ENCODE assay signal across 23 cellular contexts in genomic region chr5:68861099-68861498, GRCh38.
DNase-seq lines count a peak whose midpoint lies in the region; ATAC-seq, FAIRE-seq and TF ChIP-seq lines count a peak whose summit lies in the region.
"Had no signal": no experiment of that assay in that cellular context is flagged by ENCODE, and none has a peak within 500 bp of the region (broad histone marks: within the 10 kb centered on the region; RNA-seq: fewer than 3 reads in every experiment).

No MANE protein-coding gene starts in this region.

- H3K4me1 ChIP-seq in HEK293 (ENCODE audit: control insufficient read depth, insufficient read depth, low read length) (no peaks in the 10 kb centered on the region), K562 (replicated peaks in 1 of 2; ENCODE audit: control insufficient read depth in 2 of 2, insufficient read depth in 2 of 2, low read length in 2 of 2) (no peaks in the 10 kb centered on the region), prostate gland (replicated peaks) (no peaks in the 10 kb centered on the region)
- H3K4me1 ChIP-seq: BE2C, BLaER1 had no signal

- TF ChIP-seq CTCF in D721Med (IDR thresholded peaks at IDR 0.05; ENCODE audit: insufficient read depth, missing control alignments) = no peak
- no peak for TF ChIP-seq CTCF in HEK293 (tag by site-specific recombination; IDR thresholded peaks at IDR 0.05)
- TF ChIP-seq CTCF in K562 (IDR thresholded peaks at IDR 0.05 in 2 of 3, conservative IDR thresholded peaks at IDR 0.05 in 1 of 3; ENCODE audit: insufficient read depth in 2 of 3, low read depth in 1 of 3, low read length in 3 of 3) = no peak
- TF ChIP-seq CTCF in prostate gland (IDR thresholded peaks at IDR 0.05) = no peak

- no peak overlapping the region for H3K4me3 Mint-ChIP-seq in stimulated activated effector memory CD8-positive, alpha-beta T cell treated with anti-CD3 and anti-CD28 coated beads, Interleukin-12 subunit alpha, Interleukin-12 subunit beta, amount 100 ng/mL, for 72 hours
- H3K4me3 Mint-ChIP-seq: CD14-positive monocyte; CD4-positive, alpha-beta memory T cell; CD4-positive, CD25-positive, alpha-beta regulatory T cell; CD8-positive, alpha-beta memory T cell had no signal

- no peaks in the 10 kb centered on the region; the same call in 1 of the 2 replicates for H3K9me3 ChIP-seq in HEK293 (ENCODE audit: control insufficient read depth, insufficient read depth, low read depth, low read length)
- H3K9me3 ChIP-seq in K562 (replicated peaks; ENCODE audit: control insufficient read depth, insufficient read depth, low read depth, low read length) = no peaks in the 10 kb centered on the region
- H3K9me3 ChIP-seq in prostate gland = no peaks in the 10 kb centered on the region
- H3K9me3 ChIP-seq: BE2C had no signal

- POLR2A ChIA-PET in HEK293 (lab: Yijun Ruan, JAX) = no interaction called here
- POLR2A ChIA-PET in K562 (lab: Yijun Ruan, JAX) = no interaction called here

- no peaks in the 10 kb centered on the region for H3K9me1 ChIP-seq in K562 (ENCODE audit: control insufficient read depth, insufficient read depth, low read length)

- H3K9me3 Mint-ChIP-seq in stimulated activated effector memory CD8-positive, alpha-beta T cell treated with anti-CD3 and anti-CD28 coated beads, Interleukin-12 subunit alpha, Interleukin-12 subunit beta, amount 100 ng/mL, for 72 hours = peaks cover 3% of the 10 kb centered on the region

- H3K27ac ChIP-seq in HEK293 (ENCODE audit: extremely low read depth, low read depth, low read length) (no peak overlapping the region), K562 (ENCODE audit: extremely low read depth, low read depth, low read length) (no peak overlapping the region), prostate gland (no peak overlapping the region)
- H3K27ac ChIP-seq: BLaER1 had no signal

- no peak overlapping the region for H2AFZ ChIP-seq in K562 (ENCODE audit: low read depth, low read length)

- H3K27me3 ChIP-seq in K562 (ENCODE audit: control insufficient read depth in 2 of 2, insufficient read depth in 2 of 2, low read length in 2 of 2) = peaks cover 0 to 5% of the 10 kb centered on the region in 2 experiments; a peak in 1 of 5 replicates
- H3K27me3 ChIP-seq in prostate gland (replicated peaks; ENCODE audit: insufficient read depth) = no peaks in the 10 kb centered on the region
- H3K27me3 ChIP-seq: BE2C, BLaER1 had no signal

- H3K27ac Mint-ChIP-seq in stimulated activated effector memory CD8-positive, alpha-beta T cell treated with anti-CD3 and anti-CD28 coated beads, Interleukin-12 subunit alpha, Interleukin-12 subunit beta, amount 100 ng/mL, for 72 hours = no peak overlapping the region
- H3K27ac Mint-ChIP-seq: CD14-positive monocyte; CD4-positive, CD25-positive, alpha-beta regulatory T cell had no signal

- peak; percentile 41 for FAIRE-seq in D721Med (lab: Jason Lieb, UNC)
- FAIRE-seq in K562 (lab: Jason Lieb, UNC) = no peak
- FAIRE-seq: A204.1, G401.6, GM12878, GM12892, GM18507 had no signal

- no peak for TF ChIP-seq EP300 in K562 (IDR thresholded peaks at IDR 0.05; ENCODE audit: low read length)

- ATAC-seq in K562 = no peak
- no peak for ATAC-seq in stimulated activated effector memory CD8-positive, alpha-beta T cell treated with anti-CD3 and anti-CD28 coated beads, Interleukin-12 subunit alpha, Interleukin-12 subunit beta, amount 100 ng/mL, for 72 hours
- ATAC-seq: GM12878 had no signal

- H3K4me2 ChIP-seq in K562 (ENCODE audit: insufficient read depth, low read length) = no peak overlapping the region
- H3K4me2 ChIP-seq: BLaER1 had no signal

- in situ Hi-C loops in K562 (cut with MboI) = no loop called here

- no TSS peak for BruUV-seq in K562 (replicated peaks; lab: Mats Ljungman, UMichigan)

- TF ChIP-seq POLR2A in K562 (conservative IDR thresholded peaks at IDR 0.05) (no peak), prostate gland (IDR thresholded peaks at IDR 0.05) (no peak)

- H3K36me3 Mint-ChIP-seq in stimulated activated effector memory CD8-positive, alpha-beta T cell treated with anti-CD3 and anti-CD28 coated beads, Interleukin-12 subunit alpha, Interleukin-12 subunit beta, amount 100 ng/mL, for 72 hours = no peaks in the 10 kb centered on the region
- H3K36me3 Mint-ChIP-seq: CD14-positive monocyte; CD4-positive, CD25-positive, alpha-beta regulatory T cell had no signal

- H4K20me1 ChIP-seq in K562 (replicated peaks; ENCODE audit: control insufficient read depth, insufficient read depth, low read length) = no peaks in the 10 kb centered on the region
- H4K20me1 ChIP-seq: BLaER1 had no signal

- no peak overlapping the region for H3K4me3 ChIP-seq in HEK293 (ENCODE audit: low read depth, low read length)
- H3K4me3 ChIP-seq in K562 = no peak overlapping the region
- no peak overlapping the region for H3K4me3 ChIP-seq in prostate gland
- H3K4me3 ChIP-seq: BLaER1, GM12878 had no signal

- CTCF ChIA-PET in HEK293 (lab: Yijun Ruan, JAX) = no interaction called here
- CTCF ChIA-PET in K562 (lab: Yijun Ruan, JAX; ENCODE audit: low intra/inter-chr PET ratio) = no interaction called here

- DNase-seq in D721Med (ENCODE audit: insufficient read length, low spot score) (no peak), K562 (ENCODE audit: extremely low read depth in 1 of 4, low spot score in 3 of 4) (no peak), prostate gland (ENCODE audit: low spot score) (no peak), NCI-H1694 treated with DMSO at 0.1 percent for 48 hours (lab: John Stamatoyannopoulos, UW) (no peak)
- DNase-seq in stimulated activated effector memory CD8-positive, alpha-beta T cell treated with anti-CD3 and anti-CD28 coated beads, Interleukin-12 subunit alpha, Interleukin-12 subunit beta, amount 100 ng/mL, for 72 hours (ENCODE audit: low spot score in 2 of 2) = no peak
- DNase-seq: 8988T; ACHN; BE2C; C1 segment of cervical spinal cord; CD4-positive, alpha-beta memory T cell; CD4-positive, CD25-positive, alpha-beta regulatory T cell; CD8-positive, alpha-beta memory T cell; COR-L47; DMS79 treated with DMSO at 0.1 percent for 48 hours; GF-D8 had no signal

- H3K36me3 ChIP-seq in HEK293 (ENCODE audit: control insufficient read depth in 2 of 2, insufficient read depth in 1 of 2, low read length in 2 of 2) = no peaks in the 10 kb centered on the region
- no peaks in the 10 kb centered on the region for H3K36me3 ChIP-seq in K562 (ENCODE audit: control insufficient read depth, insufficient read depth, low read length)
- no peaks in the 10 kb centered on the region for H3K36me3 ChIP-seq in prostate gland
- H3K36me3 ChIP-seq: BE2C, BLaER1 had no signal

- no peaks in the 10 kb centered on the region for H3K79me2 ChIP-seq in K562 (ENCODE audit: control insufficient read depth, insufficient read depth, low read length)

- intact Hi-C loops in K562 (cut with micrococcal nuclease) (no loop called here), prostate gland (cut with DNase I) (no loop called here)

- no peak overlapping the region for H3K9ac ChIP-seq in K562 (ENCODE audit: insufficient read depth in 1 of 2, low read depth in 2 of 2, low read length in 2 of 2)
- H3K9ac ChIP-seq: BLaER1 had no signal

- H3K4me1 Mint-ChIP-seq in stimulated activated effector memory CD8-positive, alpha-beta T cell treated with anti-CD3 and anti-CD28 coated beads, Interleukin-12 subunit alpha, Interleukin-12 subunit beta, amount 100 ng/mL, for 72 hours = no peaks in the 10 kb centered on the region
- H3K4me1 Mint-ChIP-seq: CD14-positive monocyte; CD4-positive, alpha-beta memory T cell; CD4-positive, CD25-positive, alpha-beta regulatory T cell; CD8-positive, alpha-beta memory T cell had no signal

- TF ChIP-seq RAD21 in K562 (CRISPR knock-in tag; conservative IDR thresholded peaks at IDR 0.05 in 1 of 2, IDR thresholded peaks at IDR 0.05 in 1 of 2) = no peak

TF ChIP-seq in HEK293, 187 proteins besides CTCF, POLR2A, EP300 and RAD21:
- TF ChIP-seq ZNF146 (tag by site-specific recombination; IDR thresholded peaks at IDR 0.05) (0 out of 2 replicates have a peak, but pooled peaks have one; percentile 8), ZFP37 (tag by site-specific recombination; IDR thresholded peaks at IDR 0.05) (no peak)

TF ChIP-seq in K562, 482 proteins besides CTCF, POLR2A, EP300 and RAD21:
- TF ChIP-seq NR2F6 (CRISPR knock-in tag; IDR thresholded peaks at IDR 0.05) = no peak
- peak; percentile 35 for TF ChIP-seq ZNF146 (CRISPR knock-in tag; IDR thresholded peaks at IDR 0.05; ENCODE audit: unreplicated experiment)
- TF ChIP-seq ZNF77 (CRISPR knock-in tag; IDR thresholded peaks at IDR 0.05) = no peak
- TF ChIP-seq ARID2 (IDR thresholded peaks at IDR 0.05) = no peak
- no peak for TF ChIP-seq GATA2 (CRISPR knock-in tag; IDR thresholded peaks at IDR 0.05)
- TF ChIP-seq MAX (CRISPR knock-in tag; IDR thresholded peaks at IDR 0.05) = no peak
- TF ChIP-seq NRF1 (conservative IDR thresholded peaks at IDR 0.05 in 1 of 2, IDR thresholded peaks at IDR 0.05 in 1 of 2) = no peak
- TF ChIP-seq ATF7 (IDR thresholded peaks at IDR 0.05) = no peak
